ENCODE assay signal across 8 cellular contexts in the genomic region with DNA sequence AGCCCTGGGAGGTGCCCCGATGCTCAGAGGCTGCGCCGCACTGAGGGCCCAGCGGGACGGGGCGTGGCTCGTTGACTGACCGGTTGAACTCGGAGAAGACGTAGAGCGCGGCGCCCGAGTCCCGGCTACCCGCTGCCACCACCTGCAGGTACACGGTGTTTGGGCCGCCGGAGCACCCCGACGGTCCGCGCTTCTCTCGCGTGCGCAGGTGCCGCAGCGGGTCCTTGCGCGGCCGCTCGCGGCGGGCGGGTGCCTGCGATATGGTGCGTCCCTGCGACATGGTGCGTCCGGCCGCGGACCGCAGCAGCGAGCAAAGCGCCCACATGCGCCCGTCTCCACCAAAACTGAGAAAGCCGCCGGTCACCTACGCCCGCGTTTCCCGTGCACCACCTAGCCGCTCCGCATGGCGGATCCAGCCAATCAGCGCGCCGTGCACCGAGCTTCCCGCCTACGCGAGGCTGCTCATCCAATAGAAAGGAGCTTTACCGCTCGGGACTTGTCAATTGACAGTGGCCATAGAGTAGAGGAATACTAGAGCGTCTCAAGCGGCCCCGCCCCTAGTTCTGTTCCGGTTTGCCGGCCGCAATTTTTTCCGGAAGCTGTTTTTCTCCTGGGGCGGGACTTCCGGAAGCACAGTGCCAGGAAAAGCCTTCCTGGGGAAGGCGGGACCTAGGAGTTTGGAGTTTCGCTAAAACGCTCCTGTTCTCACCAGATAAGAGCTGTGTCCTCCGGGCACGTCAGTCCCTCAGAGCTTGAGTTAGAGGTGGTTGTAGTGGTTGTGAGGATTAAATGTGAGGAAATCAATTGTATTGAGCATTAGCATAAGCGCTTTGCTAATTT. TPM values are rescaled to one million over a fixed set of nuclear protein-coding genes. Genes with fewer than 3 reads are reported as not detected.
DNase-seq lines count a peak whose midpoint lies in the region; ATAC-seq and TF ChIP-seq lines count a peak whose summit lies in the region.

A gene with protein sequence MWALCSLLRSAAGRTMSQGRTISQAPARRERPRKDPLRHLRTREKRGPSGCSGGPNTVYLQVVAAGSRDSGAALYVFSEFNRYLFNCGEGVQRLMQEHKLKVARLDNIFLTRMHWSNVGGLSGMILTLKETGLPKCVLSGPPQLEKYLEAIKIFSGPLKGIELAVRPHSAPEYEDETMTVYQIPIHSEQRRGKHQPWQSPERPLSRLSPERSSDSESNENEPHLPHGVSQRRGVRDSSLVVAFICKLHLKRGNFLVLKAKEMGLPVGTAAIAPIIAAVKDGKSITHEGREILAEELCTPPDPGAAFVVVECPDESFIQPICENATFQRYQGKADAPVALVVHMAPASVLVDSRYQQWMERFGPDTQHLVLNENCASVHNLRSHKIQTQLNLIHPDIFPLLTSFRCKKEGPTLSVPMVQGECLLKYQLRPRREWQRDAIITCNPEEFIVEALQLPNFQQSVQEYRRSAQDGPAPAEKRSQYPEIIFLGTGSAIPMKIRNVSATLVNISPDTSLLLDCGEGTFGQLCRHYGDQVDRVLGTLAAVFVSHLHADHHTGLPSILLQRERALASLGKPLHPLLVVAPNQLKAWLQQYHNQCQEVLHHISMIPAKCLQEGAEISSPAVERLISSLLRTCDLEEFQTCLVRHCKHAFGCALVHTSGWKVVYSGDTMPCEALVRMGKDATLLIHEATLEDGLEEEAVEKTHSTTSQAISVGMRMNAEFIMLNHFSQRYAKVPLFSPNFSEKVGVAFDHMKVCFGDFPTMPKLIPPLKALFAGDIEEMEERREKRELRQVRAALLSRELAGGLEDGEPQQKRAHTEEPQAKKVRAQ (minus strand): TSS at position 405 of the 840 bp plus-strand sequence. CDS start 80 bp downstream, at position 325.

- CTCF ChIA-PET in BJ (lab: Yijun Ruan, JAX): interaction anchor here (0.6 to 5.5 kb wide), 5 partner anchors 9 to 19 kb away, joined by 3 to 68 read pairs (median 11); no protein-coding TSS in a partner anchor

- H3K27me3 ChIP-seq in BJ (ENCODE audit: control insufficient read depth, insufficient read depth, low read length) (no peaks in the 10 kb centered on the region), kidney epithelial cell (ENCODE audit: control insufficient read depth, insufficient read depth, low read length) (peaks cover under 1% of the 10 kb centered on the region)

- DNase-seq in BJ (ENCODE audit: low read depth) (peak; percentile 88), GM19240 (ENCODE audit: insufficient read length, low spot score) (peak; percentile 88), NCI-H524 treated with DMSO at 0.1 percent for 48 hours (lab: John Stamatoyannopoulos, UW) (peak; percentile 89), kidney epithelial cell (ENCODE audit: low read depth) (peak; percentile 96)
- peak; percentile 96 to 97 for DNase-seq in activated CD4-positive, alpha-beta T cell treated with anti-CD3 and anti-CD28 coated beads for 4 hours
- peak; percentile 95 to 96 for DNase-seq in stimulated activated CD4-positive, alpha-beta T cell treated with anti-CD3 and anti-CD28 coated beads, Interleukin-15, amount 100 ng/mL, for 48 hours (ENCODE audit: low read depth in 2 of 2)

- peak within 1 kb of the TSS; percentile 79 for H3K4me3 ChIP-seq in BJ (ENCODE audit: low read depth, low read length)
- peak within 1 kb of the TSS; percentile 83 for H3K4me3 ChIP-seq in kidney epithelial cell (ENCODE audit: low read depth, low read length)

- TF ChIP-seq CTCF in BJ (IDR thresholded peaks at IDR 0.05; ENCODE audit: insufficient read depth, low read depth, low read length) (no peak), kidney epithelial cell (IDR thresholded peaks at IDR 0.05; ENCODE audit: insufficient read depth, low read length, poor library complexity, severe bottlenecking) (no peak)

- ATAC-seq in HG03460 (IDR thresholded peaks at IDR 0.05; ENCODE audit: unreplicated experiment): peak; percentile 98

- H3K36me3 ChIP-seq in BJ (ENCODE audit: control insufficient read depth, insufficient read depth, low read length) (peaks cover 8% of the 10 kb centered on the region), kidney epithelial cell (ENCODE audit: control insufficient read depth, insufficient read depth, low read length) (no peaks in the 10 kb centered on the region)

- peak within 1 kb of the TSS; percentile 86 for H3K27ac ChIP-seq in cingulate gyrus (ENCODE audit: low read depth, low read length)

- POLR2A ChIA-PET in BJ (lab: Charles Lee): interaction anchor here (0.6 to 1.6 kb wide), 2 partner anchors 13 to 17 kb away, joined by 4 to 7 read pairs; no protein-coding TSS in a partner anchor

RNA-seq across cellular contexts. Expression of the gene that starts here (rescaled TPM):
- 48.4 and 71.0 TPM in 2 replicates for polyA plus RNA-seq in BJ (2011; rRNA removed)
- polyA minus RNA-seq in BJ (2011; rRNA and poly(A)+ RNA removed): 61.9 and 120 TPM in 2 replicates
- 73.7 and 80.8 TPM in 2 replicates for total RNA-seq in kidney epithelial cell

Comparison
In these comparisons a context has a peak if more than half of its experiments do, and no peak if none do; other contexts are left out.
1. Peak in every context shown above with its lines: DNase-seq, ATAC-seq, H3K4me3 ChIP-seq and H3K27ac ChIP-seq.